1 cellular context compared by ENCODE assay signal in genomic region chr18:79942211-79942610, GRCh38.
TF ChIP-seq lines count a peak whose summit lies in the region.

No MANE protein-coding gene starts in this region.

TF ChIP-seq in liver, 16 proteins besides CTCF, POLR2A, EP300 and RAD21 (continued from another document):
- TF ChIP-seq RXRA (IDR thresholded peaks at IDR 0.05) (no peak), TAF1 (conservative IDR thresholded peaks at IDR 0.05) (no peak), REST (IDR thresholded peaks at IDR 0.05) (no peak), NR2F2 (IDR thresholded peaks at IDR 0.05) (no peak), JUND (IDR thresholded peaks at IDR 0.05) (no peak), ATF3 (IDR thresholded peaks at IDR 0.05) (no peak), SP1 (IDR thresholded peaks at IDR 0.05) (no peak), HNF4G (IDR thresholded peaks at IDR 0.05) (no peak), ZBTB33 (IDR thresholded peaks at IDR 0.05) (no peak), FOXA2 (IDR thresholded peaks at IDR 0.05) (no peak)
